In genomic region chr9:114738581-114739316, GRCh38 we compare ENCODE assay signal across 8 cellular contexts. TPM values are rescaled to one million over a fixed set of nuclear protein-coding genes. Genes with fewer than 3 reads are reported as not detected.
DNase-seq lines count a peak whose midpoint lies in the region; FAIRE-seq and TF ChIP-seq lines count a peak whose summit lies in the region.

No MANE protein-coding gene starts in this region.

- no peak overlapping the region for H3K23ac ChIP-seq in neuronal stem cell (ENCODE audit: low read depth, low read length, poor library complexity)

- H3K9ac ChIP-seq in Karpas-422 (ENCODE audit: low read length) (no peak overlapping the region), neuronal stem cell (ENCODE audit: low read depth, low read length, poor library complexity) (no peak overlapping the region)

- H2BK12ac ChIP-seq in neuronal stem cell (ENCODE audit: low read length): no peak overlapping the region

- H4K8ac ChIP-seq in neuronal stem cell (ENCODE audit: low read depth, low read length): no peak overlapping the region

- no peak overlapping the region for H4K91ac ChIP-seq in neuronal stem cell (ENCODE audit: low read depth, low read length, poor library complexity)

- H3K9me3 ChIP-seq in Karpas-422 (ENCODE audit: low read length) (no peaks in the 10 kb centered on the region), neuronal stem cell (replicated peaks in 1 of 2; ENCODE audit: control insufficient read depth in 2 of 2, insufficient read depth in 1 of 2, low read depth in 1 of 2, low read length in 2 of 2) (no peaks in the 10 kb centered on the region), tibial artery (no peaks in the 10 kb centered on the region)

- DNase-seq in GM18507 (ENCODE audit: extremely low spot score, insufficient read length, low read depth): peak; percentile 43
- peak; percentile 92 for DNase-seq in Karpas-422
- DNase-seq in SHP77 (lab: John Stamatoyannopoulos, UW): peak; percentile 59 to 64
- peak; percentile 45 to 48 for DNase-seq in activated T-helper 1 cell treated with anti-CD3 and anti-CD28 coated beads, Interleukin-2, amount 50 U/mL, for 16 hours (ENCODE audit: low read depth in 1 of 2, low spot score in 1 of 2)
- DNase-seq in fibroblast of peridontal ligament (ENCODE audit: extremely low read depth): peak; percentile 92
- peak; percentile 60 for DNase-seq in neuronal stem cell (ENCODE audit: low spot score)
- DNase-seq in tibial artery: peak; percentile 74 to 82

- H2AK5ac ChIP-seq in neuronal stem cell (ENCODE audit: low read depth, low read length): no peak overlapping the region

- H3K36me3 ChIP-seq in Karpas-422 (ENCODE audit: insufficient read depth, low read length) (no peaks in the 10 kb centered on the region), neuronal stem cell (replicated peaks in 1 of 2; ENCODE audit: control insufficient read depth in 2 of 2, insufficient read depth in 2 of 2, low read length in 2 of 2) (no peaks in the 10 kb centered on the region), tibial artery (no peaks in the 10 kb centered on the region)

- H3K27me3 ChIP-seq in Karpas-422 (ENCODE audit: low read length): no peaks in the 10 kb centered on the region
- no peaks in the 10 kb centered on the region for H3K27me3 ChIP-seq in neuronal stem cell (ENCODE audit: control insufficient read depth in 3 of 3, insufficient read depth in 3 of 3, low read depth in 1 of 3, low read length in 3 of 3)
- no peaks in the 10 kb centered on the region for H3K27me3 ChIP-seq in tibial artery

- WGBS in neuronal stem cell (ENCODE audit: extremely low coverage in 2 of 2, insufficient read length in 2 of 2, insufficient replicate concordance in 1 of 2), 2 donors: no CpG with 5 or more reads among the region's 8 CpGs

- H3K27ac ChIP-seq in 22Rv1: no peak overlapping the region
- H3K27ac ChIP-seq in Karpas-422 (ENCODE audit: low read length): no peak overlapping the region
- H3K27ac ChIP-seq in neuronal stem cell (replicated peaks; ENCODE audit: low read length): no peak overlapping the region
- no peak overlapping the region for H3K27ac ChIP-seq in tibial artery

- H3K14ac ChIP-seq in neuronal stem cell (ENCODE audit: low read length): no peak overlapping the region

- no peak overlapping the region for H3K4me2 ChIP-seq in Karpas-422 (ENCODE audit: low read depth, low read length, poor library complexity, severe bottlenecking)
- H3K4me2 ChIP-seq in neuronal stem cell (ENCODE audit: insufficient read depth, low read length, poor library complexity, severe bottlenecking): no peak overlapping the region

- no peak overlapping the region for H2BK15ac ChIP-seq in neuronal stem cell (ENCODE audit: low read length)

- no peaks in the 10 kb centered on the region for H3K79me1 ChIP-seq in neuronal stem cell (ENCODE audit: low read depth, low read length)

- no peaks in the 10 kb centered on the region for H3K9me2 ChIP-seq in Karpas-422 (replicated peaks; ENCODE audit: insufficient read depth, low read length)

- H3K79me2 ChIP-seq in Karpas-422 (ENCODE audit: low read length): no peaks in the 10 kb centered on the region

- no peak overlapping the region for H3K4me3 ChIP-seq in Karpas-422 (ENCODE audit: low read length)
- H3K4me3 ChIP-seq in neuronal stem cell (ENCODE audit: low read length in 2 of 2): no peak overlapping the region
- no peak overlapping the region for H3K4me3 ChIP-seq in tibial artery

- no peak overlapping the region for H2BK120ac ChIP-seq in neuronal stem cell (ENCODE audit: low read depth, low read length)

- H3K4ac ChIP-seq in neuronal stem cell (ENCODE audit: low read length): no peak overlapping the region

- H3K18ac ChIP-seq in neuronal stem cell (ENCODE audit: low read length): no peak overlapping the region

- peaks cover 39% of the 10 kb centered on the region for H3K4me1 ChIP-seq in Karpas-422 (ENCODE audit: low read length)
- no peaks in the 10 kb centered on the region for H3K4me1 ChIP-seq in neuronal stem cell (ENCODE audit: control insufficient read depth in 2 of 2, insufficient read depth in 1 of 2, low read depth in 1 of 2, low read length in 2 of 2)
- no peaks in the 10 kb centered on the region for H3K4me1 ChIP-seq in tibial artery

- H2BK5ac ChIP-seq in neuronal stem cell (ENCODE audit: low read length): no peak overlapping the region

- peak; percentile 86 for FAIRE-seq in GM18507 (lab: Jason Lieb, UNC)

- H2AFZ ChIP-seq in Karpas-422 (ENCODE audit: low read length): no peak overlapping the region
- H2AFZ ChIP-seq in neuronal stem cell (ENCODE audit: low read length): peak overlapping the region; percentile 48

- intact Hi-C loops in tibial artery (cut with DNase I; ENCODE audit: low total_unique reads): loop anchor here (5.0 kb wide), 2 partner anchors 174 to 274 kb away; no protein-coding TSS in a partner anchor

- TF ChIP-seq CTCF in 22Rv1 (IDR thresholded peaks at IDR 0.05) (peak; percentile 87), tibial artery (IDR thresholded peaks at IDR 0.05) (peak; percentile 81 to 90)

- H4K20me1 ChIP-seq in Karpas-422 (ENCODE audit: insufficient read depth, low read depth, low read length): no peaks in the 10 kb centered on the region

RNA-seq across cellular contexts. Expression of gene TEX48, which starts 56.8 kb away (rescaled TPM):
- total RNA-seq in Karpas-422 (2014; rRNA removed; shearing (Covaris generic); ENCODE audit: low replicate concordance): not detected in 2 replicates
- not detected for polyA plus RNA-seq in neuronal stem cell (2013, experiment 1 of 2)
- polyA plus RNA-seq in neuronal stem cell (2013, experiment 2 of 2): not detected
